10 cellular contexts compared by ENCODE assay signal in genomic region chr5:138603521-138603920, GRCh38.
DNase-seq lines count a peak whose midpoint lies in the region; ATAC-seq and TF ChIP-seq lines count a peak whose summit lies in the region.
"Had no signal": no experiment of that assay in that cellular context is flagged by ENCODE, and none has a peak within 500 bp of the region (broad histone marks: within the 10 kb centered on the region; RNA-seq: fewer than 3 reads in every experiment).

No MANE protein-coding gene starts in this region.

- DNase-seq in stimulated activated CD4-positive, alpha-beta T cell treated with anti-CD3 and anti-CD28 coated beads, Interleukin-15, amount 100 ng/mL, for 24 hours: peak; percentile 54
- no peak for DNase-seq in stimulated activated CD4-positive, alpha-beta T cell treated with anti-CD3 and anti-CD28 coated beads, Interleukin-4, amount 100 ng/mL, for 1 hour
- peak; percentile 56 for DNase-seq in fibroblast of pulmonary artery (ENCODE audit: low read depth)
- peak; percentile 20 to 44 for DNase-seq in stimulated activated naive CD8-positive, alpha-beta T cell treated with anti-CD3 and anti-CD28 coated beads, Interleukin-15, amount 100 ng/mL, for 72 hours
- DNase-seq in amygdala (lab: John Stamatoyannopoulos, UW): no peak
- DNase-seq in NCI-H2227 treated with DMSO at 0.1 percent for 48 hours (lab: John Stamatoyannopoulos, UW): no peak
- DNase-seq: caudate nucleus, NCI-H510A treated with DMSO at 0.1 percent for 48 hours had no signal

- no peak overlapping the region for H3K4me3 ChIP-seq in fibroblast of pulmonary artery (replicated peaks; ENCODE audit: low read depth, low read length)

- H3K27ac Mint-ChIP-seq in stimulated activated naive CD8-positive, alpha-beta T cell treated with anti-CD3 and anti-CD28 coated beads, Interleukin-15, amount 100 ng/mL, for 72 hours: no peak overlapping the region

- peaks cover 98% of the 10 kb centered on the region for H3K27me3 Mint-ChIP-seq in stimulated activated naive CD8-positive, alpha-beta T cell treated with anti-CD3 and anti-CD28 coated beads, Interleukin-15, amount 100 ng/mL, for 72 hours

- H3K4me3 Mint-ChIP-seq in stimulated activated naive CD8-positive, alpha-beta T cell treated with anti-CD3 and anti-CD28 coated beads, Interleukin-15, amount 100 ng/mL, for 72 hours: peak overlapping the region in 1 of 2 donors; percentile 2

- ATAC-seq in HG03442 (IDR thresholded peaks at IDR 0.05; ENCODE audit: unreplicated experiment) (peak; percentile 61), GM21528 (IDR thresholded peaks at IDR 0.05; ENCODE audit: low FRiP score, unreplicated experiment) (no peak)
- peak; percentile 86 for ATAC-seq in stimulated activated naive CD8-positive, alpha-beta T cell treated with anti-CD3 and anti-CD28 coated beads, Interleukin-15, amount 100 ng/mL, for 72 hours

- no peak for TF ChIP-seq CTCF in fibroblast of pulmonary artery (IDR thresholded peaks at IDR 0.05; ENCODE audit: low read length, missing control alignments)

- H3K4me1 Mint-ChIP-seq in stimulated activated naive CD8-positive, alpha-beta T cell treated with anti-CD3 and anti-CD28 coated beads, Interleukin-15, amount 100 ng/mL, for 72 hours: peaks cover 22% of the 10 kb centered on the region

- no peaks in the 10 kb centered on the region for H3K9me3 Mint-ChIP-seq in stimulated activated naive CD8-positive, alpha-beta T cell treated with anti-CD3 and anti-CD28 coated beads, Interleukin-15, amount 100 ng/mL, for 72 hours

Comparison
In these comparisons a context has a peak if more than half of its experiments do, and no peak if none do; other contexts are left out.
1. DNase-seq: peak in stimulated activated CD4-positive, alpha-beta T cell treated with anti-CD3 and anti-CD28 coated beads, Interleukin-15, amount 100 ng/mL, for 24 hours (single experiment), fibroblast of pulmonary artery (single experiment) and stimulated activated naive CD8-positive, alpha-beta T cell treated with anti-CD3 and anti-CD28 coated beads, Interleukin-15, amount 100 ng/mL, for 72 hours (2 of 2); none in stimulated activated CD4-positive, alpha-beta T cell treated with anti-CD3 and anti-CD28 coated beads, Interleukin-4, amount 100 ng/mL, for 1 hour (single experiment), amygdala (0 of 56) and NCI-H2227 treated with DMSO at 0.1 percent for 48 hours (single experiment).